Comparison of ENCODE assay signal across 1 cellular context in genomic region chr3:47250309-47251060, GRCh38.
TF ChIP-seq lines count a peak whose summit lies in the region.

No MANE protein-coding gene starts in this region.

TF ChIP-seq in SK-N-SH treated with all-trans-retinoic acid at 6 μM for 48 hours, 23 proteins besides CTCF, POLR2A, EP300 and RAD21 (continued from another document):
- TF ChIP-seq ZFP3 (CRISPR knock-in tag; IDR thresholded peaks at IDR 0.05) = no peak
- no peak for TF ChIP-seq CSRNP3 (CRISPR knock-in tag; IDR thresholded peaks at IDR 0.05)
- TF ChIP-seq PPARA (CRISPR knock-in tag; IDR thresholded peaks at IDR 0.05; ENCODE audit: borderline replicate concordance) = no peak
- no peak for TF ChIP-seq ZNF565 (CRISPR knock-in tag; conservative IDR thresholded peaks at IDR 0.05; ENCODE audit: low read depth)
- TF ChIP-seq RARB (CRISPR knock-in tag; IDR thresholded peaks at IDR 0.05) = no peak
- TF ChIP-seq ZNF8 (CRISPR knock-in tag; IDR thresholded peaks at IDR 0.05) = no peak
